ENCODE assay signal across 8 cellular contexts in the genomic region with DNA sequence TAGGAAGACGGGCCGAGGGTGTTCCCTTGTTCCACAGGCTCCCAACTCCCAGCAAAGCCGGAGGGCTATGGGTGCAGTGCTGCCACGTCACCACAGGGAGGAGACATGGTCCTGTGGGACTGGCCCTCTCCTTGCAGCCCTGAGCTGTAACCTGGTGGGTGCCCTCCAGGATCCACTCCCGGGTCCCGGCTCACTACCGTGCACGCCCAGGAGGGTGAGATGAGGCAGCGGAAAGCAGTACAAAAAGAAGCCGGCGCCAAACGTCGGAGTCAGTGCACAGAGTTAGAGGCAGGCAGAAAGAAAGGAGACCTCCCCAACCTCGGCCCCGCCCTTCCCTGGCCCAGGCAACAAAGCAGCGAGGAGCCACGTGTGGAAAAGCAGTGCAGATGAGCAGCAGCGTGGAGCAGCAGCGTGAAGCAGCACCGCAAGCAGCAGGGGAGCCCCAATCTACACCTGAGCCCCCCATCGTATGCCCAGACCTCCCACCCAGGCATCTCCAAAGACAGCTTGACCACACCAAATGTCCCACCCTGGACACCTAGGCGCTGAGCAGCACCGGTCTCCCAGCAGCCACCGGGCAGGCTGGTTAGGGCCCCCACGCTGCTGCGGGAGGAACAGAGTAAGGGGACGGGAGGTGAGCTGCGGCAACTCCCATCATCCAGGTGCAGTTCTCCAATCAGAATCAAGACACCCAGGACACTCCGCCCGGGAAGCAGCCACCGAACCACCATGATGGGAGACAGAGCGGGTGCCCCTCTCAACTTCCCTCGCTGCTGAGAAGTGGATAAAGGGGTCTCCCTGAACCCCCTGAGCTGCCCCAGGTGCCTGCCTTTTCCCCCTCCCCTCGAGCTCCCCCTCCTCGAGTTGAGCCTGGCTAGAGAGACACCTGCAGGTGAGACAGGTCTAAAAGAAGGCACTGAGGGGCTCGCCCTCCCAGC. TPM values are rescaled to one million over a fixed set of nuclear protein-coding genes. Genes with fewer than 3 reads are reported as not detected.
A peak's percentile ranks its signal among the peaks of the same experiment; 100 is the strongest.
DNase-seq lines count a peak whose midpoint lies in the region; ATAC-seq and TF ChIP-seq lines count a peak whose summit lies in the region.

No MANE protein-coding gene starts in this region.

- no peaks in the 10 kb centered on the region for H3F3A ChIP-seq in Loucy (ENCODE audit: low read depth)

- peak; percentile 79 for TF ChIP-seq CTCF in Loucy (conservative IDR thresholded peaks at IDR 0.05; ENCODE audit: low read length)
- TF ChIP-seq CTCF in left ventricle myocardium inferior (IDR thresholded peaks at IDR 0.05; ENCODE audit: borderline replicate concordance): peak; percentile 92
- TF ChIP-seq CTCF in gastrocnemius medialis (IDR thresholded peaks at IDR 0.05 in 4 of 5, conservative IDR thresholded peaks at IDR 0.05 in 1 of 5): peak; percentile 65 to 88 (median 83)

- no peak for TF ChIP-seq POLR2A in gastrocnemius medialis (IDR thresholded peaks at IDR 0.05)

- peak; percentile 93 for DNase-seq in GM03348 (ENCODE audit: low spot score)
- peak; percentile 95 for DNase-seq in H7
- DNase-seq in activated naive CD8-positive, alpha-beta T cell treated with anti-CD3 and anti-CD28 coated beads, Interleukin-2, amount 50 U/mL, for 16 hours (ENCODE audit: low read depth, low spot score): peak; percentile 38
- DNase-seq in left ventricle myocardium inferior: peak; percentile 59
- DNase-seq in gastrocnemius medialis: peak in 1 of 2 donors; percentile 38
- no peak for DNase-seq in middle frontal gyrus (ENCODE audit: extremely low spot score, low spot score)

- ATAC-seq in SK-N-SH treated with all-trans-retinoic acid at 6 μM for 48 hours (peak; percentile 93), gastrocnemius medialis (peak; percentile 75 to 83)

- no peak overlapping the region for H3K9ac ChIP-seq in Loucy (ENCODE audit: low read depth, low read length, poor library complexity, severe bottlenecking)

- H3K36me3 ChIP-seq in H7 (replicated peaks; ENCODE audit: control insufficient read depth, insufficient read depth, low read length) (peaks cover 11% of the 10 kb centered on the region), Loucy (ENCODE audit: insufficient read depth, low read length) (no peaks in the 10 kb centered on the region), left ventricle myocardium inferior (peaks cover 73% of the 10 kb centered on the region), gastrocnemius medialis (peaks cover 0 to 12% of the 10 kb centered on the region in 2 donors)

- H3K27ac ChIP-seq in left ventricle myocardium inferior (replicated peaks) (no peak overlapping the region), gastrocnemius medialis (no peak overlapping the region)

- H3K4me3 ChIP-seq in H7 (ENCODE audit: insufficient read depth, low read depth, low read length) (no peak overlapping the region), Loucy (ENCODE audit: low read length, poor library complexity, severe bottlenecking) (no peak overlapping the region), left ventricle myocardium inferior (peak overlapping the region; percentile 30), gastrocnemius medialis (peak overlapping the region in 1 of 4 donors; percentile 24)

- in situ Hi-C loops in gastrocnemius medialis (cut with MboI; ENCODE audit: low sequenced_read_pairs in 4 of 4): loop anchor here (5.0 to 25.0 kb wide), 4 partner anchors 114 to 217 kb away; no protein-coding TSS in a partner anchor

- peak overlapping the region; percentile 52 for H3K4me2 ChIP-seq in Loucy (ENCODE audit: low read depth, low read length, poor library complexity, severe bottlenecking)

- no peaks in the 10 kb centered on the region for H4K20me1 ChIP-seq in Loucy (ENCODE audit: insufficient read depth, low read length, poor library complexity, severe bottlenecking)

- H3K9me3 ChIP-seq in Loucy (ENCODE audit: insufficient read depth, low read depth, low read length) (no peaks in the 10 kb centered on the region), left ventricle myocardium inferior (replicated peaks) (no peaks in the 10 kb centered on the region), gastrocnemius medialis (no peaks in the 10 kb centered on the region)

- intact Hi-C loops in left ventricle myocardium inferior (cut with micrococcal nuclease): loop anchor here (10.0 kb wide), 1 partner anchor 207 kb away; no protein-coding TSS in a partner anchor
- intact Hi-C loops in gastrocnemius medialis (cut with DNase I; ENCODE audit: low total_unique reads): loop anchor here (1.0 to 2.0 kb wide), 2 partner anchors 117 to 211 kb away; no protein-coding TSS in a partner anchor

- no peaks in the 10 kb centered on the region for H3K27me3 ChIP-seq in H7 (ENCODE audit: control insufficient read depth, insufficient read depth, low read length)
- no peaks in the 10 kb centered on the region for H3K27me3 ChIP-seq in Loucy (ENCODE audit: insufficient read depth, low read length, poor library complexity, severe bottlenecking)
- H3K27me3 ChIP-seq in left ventricle myocardium inferior (ENCODE audit: low read depth): no peaks in the 10 kb centered on the region
- no peaks in the 10 kb centered on the region for H3K27me3 ChIP-seq in gastrocnemius medialis

- H2AFZ ChIP-seq in Loucy (ENCODE audit: low read length): peak overlapping the region; percentile 79

- no peaks in the 10 kb centered on the region for H3K79me2 ChIP-seq in Loucy (ENCODE audit: insufficient read depth, low read length)

- H3K4me1 ChIP-seq in Loucy (ENCODE audit: insufficient read depth, low read length, poor library complexity, severe bottlenecking): peaks cover 9% of the 10 kb centered on the region
- H3K4me1 ChIP-seq in left ventricle myocardium inferior: peaks cover 17% of the 10 kb centered on the region
- H3K4me1 ChIP-seq in gastrocnemius medialis: peaks cover 2 to 4% of the 10 kb centered on the region in 2 donors

- H3K9me2 ChIP-seq in Loucy (replicated peaks; ENCODE audit: low read depth, low read length): no peaks in the 10 kb centered on the region

TF ChIP-seq in SK-N-SH treated with all-trans-retinoic acid at 6 μM for 48 hours, 23 proteins besides CTCF, POLR2A, EP300 and RAD21:
- TF ChIP-seq BACH2 (CRISPR knock-in tag; IDR thresholded peaks at IDR 0.05; ENCODE audit: borderline replicate concordance): no peak
- TF ChIP-seq, protein P1, sequence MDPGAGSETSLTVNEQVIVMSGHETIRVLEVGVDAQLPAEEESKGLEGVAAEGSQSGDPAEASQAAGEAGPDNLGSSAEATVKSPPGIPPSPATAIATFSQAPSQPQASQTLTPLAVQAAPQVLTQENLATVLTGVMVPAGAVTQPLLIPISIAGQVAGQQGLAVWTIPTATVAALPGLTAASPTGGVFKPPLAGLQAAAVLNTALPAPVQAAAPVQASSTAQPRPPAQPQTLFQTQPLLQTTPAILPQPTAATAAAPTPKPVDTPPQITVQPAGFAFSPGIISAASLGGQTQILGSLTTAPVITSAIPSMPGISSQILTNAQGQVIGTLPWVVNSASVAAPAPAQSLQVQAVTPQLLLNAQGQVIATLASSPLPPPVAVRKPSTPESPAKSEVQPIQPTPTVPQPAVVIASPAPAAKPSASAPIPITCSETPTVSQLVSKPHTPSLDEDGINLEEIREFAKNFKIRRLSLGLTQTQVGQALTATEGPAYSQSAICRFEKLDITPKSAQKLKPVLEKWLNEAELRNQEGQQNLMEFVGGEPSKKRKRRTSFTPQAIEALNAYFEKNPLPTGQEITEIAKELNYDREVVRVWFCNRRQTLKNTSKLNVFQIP (CRISPR knock-in tag; IDR thresholded peaks at IDR 0.05; ENCODE audit: borderline replicate concordance, low read depth): no peak
- no peak for TF ChIP-seq RARB (CRISPR knock-in tag; IDR thresholded peaks at IDR 0.05)
- no peak for TF ChIP-seq ZFP3 (CRISPR knock-in tag; IDR thresholded peaks at IDR 0.05)
- TF ChIP-seq PPARA (CRISPR knock-in tag; IDR thresholded peaks at IDR 0.05; ENCODE audit: borderline replicate concordance): no peak
- TF ChIP-seq ZNF565 (CRISPR knock-in tag; conservative IDR thresholded peaks at IDR 0.05; ENCODE audit: low read depth): no peak
- no peak for TF ChIP-seq ESRRG (CRISPR knock-in tag; IDR thresholded peaks at IDR 0.05)
- TF ChIP-seq TCF4 (CRISPR knock-in tag; IDR thresholded peaks at IDR 0.05; ENCODE audit: borderline replicate concordance): no peak

RNA-seq across cellular contexts. Expression of gene IGSF9B, which starts 28.8 kb away (rescaled TPM):
- 6.1 and 12.4 TPM in 2 replicates for total RNA-seq in H7 (2014; rRNA removed; shearing (Covaris generic))
- total RNA-seq in left ventricle myocardium inferior: 44.1 TPM
- total RNA-seq in gastrocnemius medialis: 1 to 10 TPM in 2 of 4 donors, under 1 TPM in 2; 0.07 to 2.5 (median 1.4) TPM
